8 cellular contexts compared by ENCODE assay signal in genomic region chr14:77457115-77457521, GRCh38. TPM values are rescaled to one million over a fixed set of nuclear protein-coding genes. Genes with fewer than 3 reads are reported as not detected.
A peak's percentile ranks its signal among the peaks of the same experiment; 100 is the strongest.
DNase-seq lines count a peak whose midpoint lies in the region; ATAC-seq and TF ChIP-seq lines count a peak whose summit lies in the region.

No MANE protein-coding gene starts in this region.

- H2AFZ ChIP-seq in HCT116 (ENCODE audit: low read depth, low read length, poor library complexity, severe bottlenecking): peak overlapping the region; percentile 6

- no peaks in the 10 kb centered on the region for H3K9me3 Mint-ChIP-seq in T-cell

- H3K4me1 Mint-ChIP-seq in T-cell: peaks cover 40 to 52% (median 46%) of the 10 kb centered on the region in 3 donors

- RAD21 ChIA-PET in HCT116 (lab: Charles Lee; ENCODE audit: low non-redundant PET in 1 of 2, low total read pairs in 2 of 2, uncharacterized antibody in 2 of 2, unreplicated experiment in 2 of 2): no interaction called here

- no peaks in the 10 kb centered on the region for H3K9me2 ChIP-seq in DOHH2 (replicated peaks; ENCODE audit: control insufficient read depth, low read length)
- no peaks in the 10 kb centered on the region for H3K9me2 ChIP-seq in HCT116 (ENCODE audit: insufficient read depth)

- H3K4me2 ChIP-seq in DOHH2 (ENCODE audit: low read length) (peak overlapping the region; percentile 66), HCT116 (ENCODE audit: low read length) (peak overlapping the region; percentile 83)

- H3K36me3 ChIP-seq in DOHH2 (ENCODE audit: control insufficient read depth, low read length): peaks cover 55% of the 10 kb centered on the region
- peaks cover 21 to 22% of the 10 kb centered on the region in 2 experiments for H3K36me3 ChIP-seq in HCT116 (ENCODE audit: control insufficient read depth in 1 of 2, insufficient read depth in 2 of 2, low read length in 2 of 2)

- H4K20me1 ChIP-seq in DOHH2 (ENCODE audit: control insufficient read depth, insufficient read depth, low read depth, low read length) (peaks cover 12% of the 10 kb centered on the region; the same call in 1 of the 2 replicates), HCT116 (ENCODE audit: insufficient read depth) (peaks cover 12% of the 10 kb centered on the region; the same call in 1 of the 2 replicates)

- no peaks in the 10 kb centered on the region for H3K27me3 ChIP-seq in DOHH2 (ENCODE audit: control insufficient read depth, low read length)
- no peaks in the 10 kb centered on the region for H3K27me3 ChIP-seq in HCT116 (ENCODE audit: insufficient read depth, low read length)

- no peak for TF ChIP-seq RAD21 in HCT116 (IDR thresholded peaks at IDR 0.05; ENCODE audit: low read depth)

- peaks cover 71% of the 10 kb centered on the region for H3K79me2 ChIP-seq in DOHH2 (ENCODE audit: control insufficient read depth, low read length)
- peaks cover 50% of the 10 kb centered on the region for H3K79me2 ChIP-seq in HCT116 (ENCODE audit: insufficient read depth, low read length)

- H3K36me3 Mint-ChIP-seq in T-cell: peaks cover 33% of the 10 kb centered on the region

- CTCF ChIA-PET in HCT116 (lab: Charles Lee): interaction anchor here (0.6 kb wide), 1 partner anchor 141 kb away, joined by 3 read pairs; no protein-coding TSS in a partner anchor
- CTCF ChIA-PET in T-cell (lab: Charles Lee): interaction anchor here in 1 of 2 donors (0.5 to 1.0 kb wide), 3 partner anchors 136 to 261 kb away, joined by 3 to 4 read pairs (median 3); no protein-coding TSS in a partner anchor

- TF ChIP-seq CTCF in DOHH2 (IDR thresholded peaks at IDR 0.05; ENCODE audit: low read depth, low read length, poor library complexity, severe bottlenecking) (no peak), HCT116 (IDR thresholded peaks at IDR 0.05 in 2 of 3, conservative IDR thresholded peaks at IDR 0.05 in 1 of 3; ENCODE audit: borderline replicate concordance in 1 of 3, insufficient read depth in 1 of 3, low read depth in 2 of 3, low read length in 2 of 3) (no peak), fibroblast of the aortic adventitia (IDR thresholded peaks at IDR 0.05; ENCODE audit: insufficient read depth, low read length) (no peak), GM13977 (IDR thresholded peaks at IDR 0.05; ENCODE audit: extremely low read depth, insufficient read depth, missing control alignments) (no peak)

- peak overlapping the region; percentile 99 for H3K4me3 ChIP-seq in DOHH2 (ENCODE audit: low read length)
- H3K4me3 ChIP-seq in HCT116 (replicated peaks in 1 of 2; ENCODE audit: low read depth in 1 of 2, low read length in 2 of 2): peak overlapping the region; percentile 87 to 89
- H3K4me3 ChIP-seq in fibroblast of the aortic adventitia (ENCODE audit: low read depth, low read length): peak overlapping the region; percentile 97
- peak overlapping the region; percentile 99 for H3K4me3 ChIP-seq in skeletal muscle cell (ENCODE audit: low read depth, low read length)

- peak; percentile 26 for ATAC-seq in HCT116
- peak; percentile 1 to 16 (median 4) for ATAC-seq in T-cell (replicated peaks in 1 of 4)
- no peak for ATAC-seq in GM18861 (IDR thresholded peaks at IDR 0.05; ENCODE audit: unreplicated experiment)
- ATAC-seq in HG03571 (IDR thresholded peaks at IDR 0.05; ENCODE audit: unreplicated experiment): no peak

- peak; percentile 91 for TF ChIP-seq POLR2A in HCT116 (IDR thresholded peaks at IDR 0.05; ENCODE audit: borderline replicate concordance, extremely low read depth, insufficient read depth, insufficient read length)

- intact Hi-C loops in HCT116 (cut with micrococcal nuclease): loop anchor here (5.0 to 10.0 kb wide), 4 partner anchors 80 to 358 kb away; partner anchors contain the start of genes GSTZ1, POMT2, SAMD15 and TMED8

- H3F3A ChIP-seq in DOHH2 (ENCODE audit: control insufficient read depth, insufficient read depth): no peaks in the 10 kb centered on the region

- H3K9me3 ChIP-seq in DOHH2 (ENCODE audit: control insufficient read depth, insufficient read depth, low read length) (no peaks in the 10 kb centered on the region), HCT116 (ENCODE audit: control insufficient read depth in 1 of 2, insufficient read depth in 1 of 2, low read depth in 1 of 2, low read length in 2 of 2) (no peaks in the 10 kb centered on the region)

- in situ Hi-C loops in GM13977 (cut with MboI; ENCODE audit: low pct_unique_long_range_greater_than_20kb, low sequenced_read_pairs, unreplicated experiment): no loop called here

- DNase-seq in HCT116 (ENCODE audit: low read depth, low spot score) (no peak), T-cell (peak in 4 of 34 experiments; percentile 0 to 3 (median 2)), fibroblast of the aortic adventitia (ENCODE audit: low read depth) (no peak), skeletal muscle cell (ENCODE audit: low read depth) (no peak), GM13977 (ENCODE audit: low spot score) (no peak)

- TSS peak; percentile 70 for BruUV-seq in HCT116 (replicated peaks; lab: Mats Ljungman, UMichigan)

- H3K9ac ChIP-seq in HCT116 (ENCODE audit: low read length): peak overlapping the region; percentile 80

- peak overlapping the region; percentile 92 to 100 (median 100) for H3K4me3 Mint-ChIP-seq in T-cell

- POLR2A ChIA-PET in HCT116 (lab: Charles Lee): interaction anchor here (0.9 to 1.1 kb wide), 2 partner anchors 8 to 136 kb away, joined by 3 to 4 read pairs; partner anchors contain the start of genes GSTZ1 and POMT2
- POLR2A ChIA-PET in T-cell (lab: Charles Lee): no interaction called here

- H3K4me1 ChIP-seq in DOHH2 (ENCODE audit: control insufficient read depth, low read length) (peaks cover 24% of the 10 kb centered on the region), HCT116 (ENCODE audit: control insufficient read depth in 1 of 2, insufficient read depth in 2 of 2, low read length in 2 of 2) (peaks cover 6 to 15% of the 10 kb centered on the region in 2 experiments)

- no peaks in the 10 kb centered on the region for H3K27me3 Mint-ChIP-seq in T-cell

- H3K27ac Mint-ChIP-seq in T-cell: peak overlapping the region; percentile 100

- H3K27ac ChIP-seq in DOHH2 (ENCODE audit: low read depth, low read length) (peak overlapping the region; percentile 28; the same call in 1 of the 2 replicates), HCT116 (ENCODE audit: low read depth, low read length) (peak overlapping the region; percentile 81)

TF ChIP-seq in HCT116, 20 proteins besides CTCF, POLR2A, EP300 and RAD21:
- TF ChIP-seq EGR1 (IDR thresholded peaks at IDR 0.05; ENCODE audit: low read depth) (no peak; the same call in 1 of the 2 replicates), SIN3A (IDR thresholded peaks at IDR 0.05; ENCODE audit: low read depth) (peak; percentile 82)

RNA-seq across cellular contexts. Expression of gene VIPAS39, which starts 0.3 kb away (rescaled TPM):
- 16.8 TPM for total RNA-seq in HCT116 (2021; ENCODE audit: unreplicated experiment)
- 12.4 and 13.3 TPM in 2 replicates for polyA plus RNA-seq in HCT116 (2012)
- total RNA-seq in T-cell: 10 to 100 TPM; 15.6 to 24.1 (median 18.2) TPM
- total RNA-seq in fibroblast of the aortic adventitia (ENCODE audit: low replicate concordance): 21.1 and 33.5 TPM in 2 replicates

RNA-seq across cellular contexts. Expression of gene AHSA1, which starts 0.8 kb away (rescaled TPM):
- total RNA-seq in HCT116 (2021; ENCODE audit: unreplicated experiment) (222 TPM), T-cell (100 to 1,000 TPM in 1 of 5 donors, 10 to 100 TPM in 4; 59.8 to 101 (median 88.4) TPM), fibroblast of the aortic adventitia (ENCODE audit: low replicate concordance) (68.2 and 76.3 TPM in 2 replicates)
- polyA plus RNA-seq in HCT116 (2012): 149 TPM in 2 replicates

RNA-seq across cellular contexts. Expression of gene NOXRED1, which starts 33.8 kb away (rescaled TPM):
- total RNA-seq in HCT116 (2021; ENCODE audit: unreplicated experiment): 0.66 TPM
- polyA plus RNA-seq in HCT116 (2012): 0.15 and 0.25 TPM in 2 replicates
- 1 to 10 TPM in 3 of 5 donors, under 1 TPM in 2; 0.33 to 1.7 (median 1.2) TPM for total RNA-seq in T-cell
- total RNA-seq in fibroblast of the aortic adventitia (ENCODE audit: low replicate concordance): 0.09 TPM in 1 of 2 replicates, not detected in the other

RNA-seq across cellular contexts. Expression of gene ISM2, which starts 41.5 kb away (rescaled TPM):
- total RNA-seq in HCT116 (2021; ENCODE audit: unreplicated experiment) (not detected), T-cell (not detected), fibroblast of the aortic adventitia (ENCODE audit: low replicate concordance) (0.09 TPM in 1 of 2 replicates, not detected in the other)
- not detected in 2 replicates for polyA plus RNA-seq in HCT116 (2012)

Comparison
In these comparisons a context has a peak if more than half of its experiments do, and no peak if none do; other contexts are left out.
1. ATAC-seq: peak in HCT116 (single experiment) and T-cell (4 of 4); none in GM18861 (single experiment) and HG03571 (single experiment).
2. Peak in every context shown above with its lines, with median percentiles within 50 percentile points of each other: H3K4me3 ChIP-seq.